In the genomic region with DNA sequence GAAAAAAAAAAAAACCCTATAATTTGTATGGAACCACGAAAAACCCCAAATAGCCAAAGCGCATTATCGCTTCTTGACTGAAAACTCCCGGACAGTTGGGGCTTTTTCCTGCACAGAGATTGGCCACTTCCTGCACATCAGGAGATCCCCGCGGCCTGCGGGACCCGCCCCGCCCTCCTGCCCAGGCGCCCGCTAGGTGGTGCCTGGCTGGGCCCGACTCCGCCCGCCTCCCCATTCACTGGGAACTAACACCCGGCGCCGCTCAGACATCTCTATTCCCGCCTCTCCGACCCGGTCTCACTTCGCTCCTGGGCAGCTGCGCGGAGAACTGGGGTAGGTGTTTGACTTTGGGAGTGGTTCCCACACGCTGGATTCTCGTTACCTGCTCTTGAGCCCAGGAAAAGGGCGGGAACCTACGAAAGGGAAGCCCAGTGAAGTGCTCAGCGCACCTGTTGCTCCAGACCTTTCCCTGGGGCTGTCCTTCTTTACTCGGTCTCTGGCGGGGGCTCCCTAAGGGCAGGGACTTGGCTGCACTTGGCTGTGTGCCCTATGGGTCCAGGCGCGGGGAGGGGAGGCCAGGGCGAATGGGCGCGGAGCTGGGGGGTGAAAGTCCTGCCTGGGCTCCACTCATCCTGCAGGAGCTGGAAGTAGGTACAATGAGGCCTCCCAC, we compare ENCODE assay signal across 8 cellular contexts. TPM values are rescaled to one million over a fixed set of nuclear protein-coding genes. Genes with fewer than 3 reads are reported as not detected.
DNase-seq lines count a peak whose midpoint lies in the region; ATAC-seq and TF ChIP-seq lines count a peak whose summit lies in the region.

Gene HMSD (plus strand): TSS at position 234 of the 670 bp plus-strand sequence. CDS start 4,155 bp downstream, outside the sequence.

- peak within 1 kb of the TSS in 1 of 2 experiments; percentile 44 for H3K14ac ChIP-seq in mesenchymal stem cell (ENCODE audit: low read length in 2 of 2)

- no peak within 1 kb of the TSS for H2BK5ac ChIP-seq in mesenchymal stem cell (ENCODE audit: low read depth, low read length, poor library complexity, severe bottlenecking)

- no peaks in the 10 kb centered on the region for H3K79me1 ChIP-seq in mesenchymal stem cell (replicated peaks; ENCODE audit: low read length, poor library complexity, severe bottlenecking)

- peak within 1 kb of the TSS; percentile 90 for H3K4me2 ChIP-seq in mesenchymal stem cell (ENCODE audit: low read length, poor library complexity, severe bottlenecking)

- H2AK5ac ChIP-seq in mesenchymal stem cell (ENCODE audit: low read length, severe bottlenecking): no peak within 1 kb of the TSS

- peak within 1 kb of the TSS; percentile 95 for H2AFZ ChIP-seq in mesenchymal stem cell (ENCODE audit: low read depth, low read length)

- H3K4me1 Mint-ChIP-seq in stimulated activated naive B cell treated with anti-CD40 and anti-IgM and Interleukin-4, amounts not matched to agents 10 μg/mL and 1 μg/mL and 100 μg/mL, for 72 hours: peaks cover 10 to 18% of the 10 kb centered on the region in 2 donors

- H3K27me3 ChIP-seq in duodenal mucosa (ENCODE audit: control insufficient read depth in 1 of 2, insufficient read depth in 2 of 2, low read length in 2 of 2) (no peaks in the 10 kb centered on the region), mesenchymal stem cell (ENCODE audit: control insufficient read depth in 1 of 2, insufficient read depth in 1 of 2, low read length in 2 of 2) (no peaks in the 10 kb centered on the region)

- H3K27me3 Mint-ChIP-seq in stimulated activated naive B cell treated with anti-CD40 and anti-IgM and Interleukin-4, amounts not matched to agents 10 μg/mL and 1 μg/mL and 100 μg/mL, for 72 hours: peaks cover 14 to 40% of the 10 kb centered on the region in 2 donors

- no peaks in the 10 kb centered on the region for H3K9me3 ChIP-seq in duodenal mucosa (ENCODE audit: control insufficient read depth in 1 of 2, low read length in 2 of 2)
- no peaks in the 10 kb centered on the region for H3K9me3 ChIP-seq in mesenchymal stem cell (ENCODE audit: control insufficient read depth, low read length)

- H3K4me3 Mint-ChIP-seq in stimulated activated naive B cell treated with anti-CD40 and anti-IgM and Interleukin-4, amounts not matched to agents 10 μg/mL and 1 μg/mL and 100 μg/mL, for 72 hours: peak within 1 kb of the TSS; percentile 74 to 77

- H3K36me3 ChIP-seq in duodenal mucosa (ENCODE audit: control insufficient read depth in 1 of 2, insufficient read depth in 2 of 2, low read length in 2 of 2) (no peaks in the 10 kb centered on the region), mesenchymal stem cell (ENCODE audit: control insufficient read depth in 1 of 2, insufficient read depth in 2 of 2, low read depth in 1 of 2, low read length in 2 of 2) (no peaks in the 10 kb centered on the region)

- H4K91ac ChIP-seq in mesenchymal stem cell (ENCODE audit: low read length): peak within 1 kb of the TSS; percentile 2

- H3K9ac ChIP-seq in duodenal mucosa (ENCODE audit: low read depth in 1 of 2, low read length in 2 of 2) (no peak within 1 kb of the TSS), mesenchymal stem cell (ENCODE audit: low read length) (peak within 1 kb of the TSS; percentile 68)

- WGBS in mesenchymal stem cell: 3% methylated on average over 30 of the region's 35 CpGs

- H3K4me3 ChIP-seq in GM12875 (ENCODE audit: low read depth, low read length): peak within 1 kb of the TSS; percentile 89
- H3K4me3 ChIP-seq in duodenal mucosa (ENCODE audit: low read depth in 1 of 2, low read length in 2 of 2): peak within 1 kb of the TSS; percentile 57 to 58
- peak within 1 kb of the TSS; percentile 49 to 73 for H3K4me3 ChIP-seq in mesenchymal stem cell (ENCODE audit: insufficient read depth in 1 of 2, low read depth in 1 of 2, low read length in 2 of 2)

- DNase-seq in H4 (ENCODE audit: low spot score) (peak; percentile 32), NCI-H1048 (lab: John Stamatoyannopoulos, UW) (peak; percentile 35), mesenchymal stem cell (peak; percentile 79), Kasumi-1 (lab: John Stamatoyannopoulos, UW) (no peak)
- peak; percentile 56 for DNase-seq in stimulated activated naive B cell treated with anti-CD40 and anti-IgM and Interleukin-4, amounts not matched to agents 10 μg/mL and 1 μg/mL and 100 μg/mL, for 72 hours

- H3K4me1 ChIP-seq in duodenal mucosa (ENCODE audit: control insufficient read depth in 1 of 2, insufficient read depth in 2 of 2, low read length in 2 of 2) (peaks cover 0 to 9% of the 10 kb centered on the region in 2 donors), mesenchymal stem cell (ENCODE audit: control insufficient read depth, insufficient read depth, low read depth, low read length) (peaks cover 6% of the 10 kb centered on the region)

- ATAC-seq in activated CD4-positive, CD25-positive, alpha-beta regulatory T cell treated with anti-CD3 and anti-CD28 coated beads, Interleukin-2, amount 50 U/mL, for 24 hours: peak; percentile 72 to 80
- ATAC-seq in stimulated activated naive B cell treated with anti-CD40 and anti-IgM and Interleukin-4, amounts not matched to agents 10 μg/mL and 1 μg/mL and 100 μg/mL, for 72 hours (replicated peaks): peak; percentile 93

- no peak within 1 kb of the TSS for H2BK15ac ChIP-seq in mesenchymal stem cell (ENCODE audit: low read depth, poor library complexity, severe bottlenecking)

- H3K18ac ChIP-seq in mesenchymal stem cell (ENCODE audit: low read depth in 1 of 2, low read length in 2 of 2): peak within 1 kb of the TSS; percentile 52 to 88

- peak within 1 kb of the TSS in 1 of 2 experiments; percentile 9 for H3K23ac ChIP-seq in mesenchymal stem cell (ENCODE audit: low read length in 2 of 2)

- H3K27ac ChIP-seq in duodenal mucosa (ENCODE audit: low read depth, low read length): no peak within 1 kb of the TSS
- no peak within 1 kb of the TSS for H3K27ac ChIP-seq in mesenchymal stem cell (ENCODE audit: low read length, poor library complexity, severe bottlenecking)

- no peak within 1 kb of the TSS for H3K4ac ChIP-seq in mesenchymal stem cell (ENCODE audit: low read depth in 1 of 2, low read length in 2 of 2)

- H3K36me3 Mint-ChIP-seq in stimulated activated naive B cell treated with anti-CD40 and anti-IgM and Interleukin-4, amounts not matched to agents 10 μg/mL and 1 μg/mL and 100 μg/mL, for 72 hours: peaks cover 0 to 4% of the 10 kb centered on the region in 2 donors

- H3K9me3 Mint-ChIP-seq in stimulated activated naive B cell treated with anti-CD40 and anti-IgM and Interleukin-4, amounts not matched to agents 10 μg/mL and 1 μg/mL and 100 μg/mL, for 72 hours: peaks cover 3 to 5% of the 10 kb centered on the region in 2 donors

- peak within 1 kb of the TSS; percentile 1 for H4K8ac ChIP-seq in mesenchymal stem cell (ENCODE audit: low read length)

- TF ChIP-seq CTCF in GM12875 (IDR thresholded peaks at IDR 0.05; ENCODE audit: borderline replicate concordance, insufficient read depth, low read depth, low read length): peak; percentile 68

- H3K27ac Mint-ChIP-seq in stimulated activated naive B cell treated with anti-CD40 and anti-IgM and Interleukin-4, amounts not matched to agents 10 μg/mL and 1 μg/mL and 100 μg/mL, for 72 hours: no peak within 1 kb of the TSS

- H2BK120ac ChIP-seq in mesenchymal stem cell (ENCODE audit: low read depth, low read length): no peak within 1 kb of the TSS

- peak within 1 kb of the TSS; percentile 49 to 59 for H2BK12ac ChIP-seq in mesenchymal stem cell (ENCODE audit: low read length in 2 of 2)

RNA-seq across cellular contexts. Expression of gene HMSD, which starts in this region (rescaled TPM):
- 0.12 TPM in 1 of 2 replicates, not detected in the other for total RNA-seq in H4 (2014; rRNA removed; shearing (Covaris generic))
- 8.2 TPM for polyA plus RNA-seq in mesenchymal stem cell (2013, experiment 1 of 2)
- polyA plus RNA-seq in mesenchymal stem cell (2013, experiment 2 of 2): 19.3 TPM

Comparison
In these comparisons a context has a peak if more than half of its experiments do, and no peak if none do; other contexts are left out.
1. Peak in DNase-seq in H4; RNA of the gene not detected or under 1 TPM.
2. DNase-seq: peak in NCI-H1048 (single experiment), mesenchymal stem cell (single experiment) and stimulated activated naive B cell treated with anti-CD40 and anti-IgM and Interleukin-4, amounts not matched to agents 10 μg/mL and 1 μg/mL and 100 μg/mL, for 72 hours (single experiment); none in Kasumi-1 (0 of 2).
3. Peak in every context shown above with its lines, with median percentiles within 50 percentile points of each other: H3K4me3 ChIP-seq.